Comparison of ENCODE assay signal across 1 cellular context in the genomic region with DNA sequence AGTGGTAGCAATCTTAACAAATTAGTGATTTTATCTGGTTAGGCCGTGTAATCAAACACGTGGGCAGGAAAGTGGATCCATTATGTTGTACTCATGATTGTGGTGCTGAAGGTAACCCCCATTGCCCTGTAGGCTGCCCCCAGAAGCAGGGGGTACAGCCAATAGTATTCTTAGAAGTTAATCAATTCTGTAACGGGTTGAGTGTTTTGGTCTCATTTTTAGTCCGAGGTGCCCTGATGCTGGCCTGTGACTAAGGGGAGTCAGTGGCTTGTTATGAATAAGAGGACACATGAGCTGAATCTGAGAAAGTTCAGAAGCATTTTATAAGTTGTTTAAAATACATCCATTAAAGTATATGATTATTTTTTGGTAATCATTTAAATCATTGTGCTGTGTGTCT.
TF ChIP-seq lines count a peak whose summit lies in the region.

No MANE protein-coding gene starts in this region.

TF ChIP-seq in liver, 16 proteins besides CTCF, POLR2A, EP300 and RAD21:
- no peak for TF ChIP-seq REST (IDR thresholded peaks at IDR 0.05)
- no peak for TF ChIP-seq HNF4G (IDR thresholded peaks at IDR 0.05)
- TF ChIP-seq NR2F2 (IDR thresholded peaks at IDR 0.05): no peak
- TF ChIP-seq ZBTB33 (IDR thresholded peaks at IDR 0.05): no peak
- no peak for TF ChIP-seq HNF4A (conservative IDR thresholded peaks at IDR 0.05)
